ENCODE assay signal across 8 cellular contexts in genomic region chr5:98773464-98774191, GRCh38. TPM values are rescaled to one million over a fixed set of nuclear protein-coding genes. Genes with fewer than 3 reads are reported as not detected.
DNase-seq lines count a peak whose midpoint lies in the region; ATAC-seq and TF ChIP-seq lines count a peak whose summit lies in the region.

A gene with protein sequence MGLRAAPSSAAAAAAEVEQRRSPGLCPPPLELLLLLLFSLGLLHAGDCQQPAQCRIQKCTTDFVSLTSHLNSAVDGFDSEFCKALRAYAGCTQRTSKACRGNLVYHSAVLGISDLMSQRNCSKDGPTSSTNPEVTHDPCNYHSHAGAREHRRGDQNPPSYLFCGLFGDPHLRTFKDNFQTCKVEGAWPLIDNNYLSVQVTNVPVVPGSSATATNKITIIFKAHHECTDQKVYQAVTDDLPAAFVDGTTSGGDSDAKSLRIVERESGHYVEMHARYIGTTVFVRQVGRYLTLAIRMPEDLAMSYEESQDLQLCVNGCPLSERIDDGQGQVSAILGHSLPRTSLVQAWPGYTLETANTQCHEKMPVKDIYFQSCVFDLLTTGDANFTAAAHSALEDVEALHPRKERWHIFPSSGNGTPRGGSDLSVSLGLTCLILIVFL (plus strand): TSS chr5:98773663. CDS start chr5:98774071, 408 bp downstream.

- H3K4me1 ChIP-seq in left ventricle myocardium inferior = peaks cover 75% of the 10 kb centered on the region
- H3K4me1 ChIP-seq in upper lobe of right lung = peaks cover 22% of the 10 kb centered on the region

- peak within 1 kb of the TSS; percentile 85 for H3K4me3 ChIP-seq in GM12864 (ENCODE audit: low read depth, low read length)
- H3K4me3 ChIP-seq in left ventricle myocardium inferior = peak within 1 kb of the TSS; percentile 91
- H3K4me3 ChIP-seq in upper lobe of right lung = peak within 1 kb of the TSS; percentile 75

- intact Hi-C loops in left ventricle myocardium inferior (cut with micrococcal nuclease) = no loop called here
- intact Hi-C loops in upper lobe of right lung (cut with DNase I) = no loop called here

- no peak for TF ChIP-seq CTCF in GM12864 (IDR thresholded peaks at IDR 0.05; ENCODE audit: low read depth, low read length, missing control alignments)
- no peak for TF ChIP-seq CTCF in left ventricle myocardium inferior (IDR thresholded peaks at IDR 0.05; ENCODE audit: borderline replicate concordance)
- TF ChIP-seq CTCF in progenitor cell of endocrine pancreas (IDR thresholded peaks at IDR 0.05; ENCODE audit: unreplicated experiment) = no peak
- TF ChIP-seq CTCF in upper lobe of right lung (IDR thresholded peaks at IDR 0.05) = no peak

- H3K4me1 Mint-ChIP-seq in progenitor cell of endocrine pancreas (ENCODE audit: low read depth) = peaks cover 33% of the 10 kb centered on the region

- H3K9me3 Mint-ChIP-seq in progenitor cell of endocrine pancreas (ENCODE audit: low read depth) = no peaks in the 10 kb centered on the region

- DNase-seq in GM12864 (ENCODE audit: low read depth) = peak; percentile 88
- peak; percentile 88 for DNase-seq in NCI-H1105 (lab: John Stamatoyannopoulos, UW)
- peak; percentile 99 for DNase-seq in SW480 (ENCODE audit: low spot score)
- peak; percentile 98 for DNase-seq in left ventricle myocardium inferior
- DNase-seq in progenitor cell of endocrine pancreas (ENCODE audit: low spot score, unreplicated experiment) = peak; percentile 96
- peak; percentile 98 for DNase-seq in upper lobe of right lung

- peak; percentile 93 for ATAC-seq in HG02610 (IDR thresholded peaks at IDR 0.05; ENCODE audit: unreplicated experiment)
- ATAC-seq in upper lobe of right lung = peak; percentile 96

- H3K4me3 Mint-ChIP-seq in progenitor cell of endocrine pancreas (ENCODE audit: low read depth) = peak within 1 kb of the TSS; percentile 91

- H3K9me3 ChIP-seq in left ventricle myocardium inferior (replicated peaks) = no peaks in the 10 kb centered on the region
- no peaks in the 10 kb centered on the region for H3K9me3 ChIP-seq in upper lobe of right lung

- peak within 1 kb of the TSS; percentile 98 for H3K27ac Mint-ChIP-seq in progenitor cell of endocrine pancreas

- H3K27me3 ChIP-seq in left ventricle myocardium inferior (ENCODE audit: low read depth) (no peaks in the 10 kb centered on the region), upper lobe of right lung (no peaks in the 10 kb centered on the region)

- H3K36me3 ChIP-seq in left ventricle myocardium inferior = no peaks in the 10 kb centered on the region
- H3K36me3 ChIP-seq in upper lobe of right lung = no peaks in the 10 kb centered on the region

- H3K27me3 Mint-ChIP-seq in progenitor cell of endocrine pancreas = no peaks in the 10 kb centered on the region

- no peaks in the 10 kb centered on the region for H3K36me3 Mint-ChIP-seq in progenitor cell of endocrine pancreas (ENCODE audit: insufficient read depth)

- H3K27ac ChIP-seq in angular gyrus (ENCODE audit: low read depth, low read length) (peak within 1 kb of the TSS; percentile 73), left ventricle myocardium inferior (replicated peaks) (peak within 1 kb of the TSS; percentile 97), upper lobe of right lung (peak within 1 kb of the TSS; percentile 92)

RNA-seq across cellular contexts. Expression of the gene that starts here (rescaled TPM):
- total RNA-seq in left ventricle myocardium inferior (13.0 TPM), progenitor cell of endocrine pancreas (20.4 and 24.4 TPM in 2 replicates), upper lobe of right lung (16.8 TPM)

Comparison
In these comparisons a context has a peak if more than half of its experiments do, and no peak if none do; other contexts are left out.
1. Peak in every context shown above with its lines: DNase-seq, ATAC-seq, H3K4me3 ChIP-seq and H3K27ac ChIP-seq.